1 cellular context compared by ENCODE assay signal in genomic region chr9:5459289-5459829, GRCh38.
TF ChIP-seq lines count a peak whose summit lies in the region.

No MANE protein-coding gene starts in this region.

TF ChIP-seq in GM12878, 131 proteins besides CTCF, POLR2A, EP300 and RAD21 (continued from another document):
- TF ChIP-seq SMAD1 (IDR thresholded peaks at IDR 0.05; ENCODE audit: low read depth, partially characterized antibody) (peak; percentile 23), CREM (IDR thresholded peaks at IDR 0.05; ENCODE audit: low read depth) (no peak), ETV6 (conservative IDR thresholded peaks at IDR 0.05 in 1 of 2, IDR thresholded peaks at IDR 0.05 in 1 of 2; ENCODE audit: borderline replicate concordance in 1 of 2, low read depth in 1 of 2) (peak in 1 of 2 experiments; percentile 65; a peak in 2 of 4 replicates), MEF2A (IDR thresholded peaks at IDR 0.05; ENCODE audit: insufficient read depth, low read depth, low read length) (peak; percentile 60; the same call in 1 of the 2 replicates), ZNF384 (IDR thresholded peaks at IDR 0.05; ENCODE audit: borderline replicate concordance, low read depth, low read length) (no peak), TARDBP (IDR thresholded peaks at IDR 0.05; ENCODE audit: borderline replicate concordance) (no peak), NFIC (IDR thresholded peaks at IDR 0.05; ENCODE audit: low read depth, low read length) (peak; percentile 82), EGR1 (IDR thresholded peaks at IDR 0.05; ENCODE audit: borderline replicate concordance in 1 of 2, low read depth in 2 of 2, low read length in 2 of 2) (no peak), MTA2 (IDR thresholded peaks at IDR 0.05; ENCODE audit: low read depth) (peak; percentile 88), PAX5 (IDR thresholded peaks at IDR 0.05; ENCODE audit: borderline replicate concordance, low read depth, low read length) (peak; percentile 21; the same call in 1 of the 2 replicates), ZBTB4 (CRISPR knock-in tag; IDR thresholded peaks at IDR 0.05) (no peak), RFX5 (IDR thresholded peaks at IDR 0.05; ENCODE audit: low read depth, low read length) (no peak), BACH1 (IDR thresholded peaks at IDR 0.05; ENCODE audit: borderline replicate concordance) (peak; percentile 75), ASH2L (IDR thresholded peaks at IDR 0.05; ENCODE audit: borderline replicate concordance, low read depth) (no peak), ZNF687 (IDR thresholded peaks at IDR 0.05) (peak; percentile 28; the same call in 1 of the 2 replicates), BHLHE40 (IDR thresholded peaks at IDR 0.05; ENCODE audit: borderline replicate concordance in 1 of 2, low read depth in 2 of 2, low read length in 1 of 2) (peak; percentile 23 to 39; a peak in 1 of 4 replicates), POLR2AphosphoS5 (IDR thresholded peaks at IDR 0.05; ENCODE audit: low read length) (peak; percentile 72), USF2 (IDR thresholded peaks at IDR 0.05; ENCODE audit: borderline replicate concordance, low read depth, low read length) (no peak), FOXM1 (IDR thresholded peaks at IDR 0.05; ENCODE audit: low read depth, low read length) (peak; percentile 76; the same call in 1 of the 2 replicates), IKZF2 (IDR thresholded peaks at IDR 0.05) (peak; percentile 99), IRF4 (IDR thresholded peaks at IDR 0.05; ENCODE audit: low read depth, low read length) (0 out of 2 replicates have a peak, but pooled peaks have one; percentile 32), GATAD2B (conservative IDR thresholded peaks at IDR 0.05; ENCODE audit: low read depth) (peak; percentile 71), SMARCA5 (IDR thresholded peaks at IDR 0.05) (peak; percentile 75; the same call in 1 of the 2 replicates), ZNF622 (IDR thresholded peaks at IDR 0.05) (no peak), JUNB (IDR thresholded peaks at IDR 0.05) (peak; percentile 80), DPF2 (IDR thresholded peaks at IDR 0.05) (peak; percentile 85), NR2C1 (IDR thresholded peaks at IDR 0.05) (no peak), JUND (IDR thresholded peaks at IDR 0.05; ENCODE audit: low read depth, low read length) (0 out of 2 replicates have a peak, but pooled peaks have one; percentile 13), ZSCAN29 (IDR thresholded peaks at IDR 0.05) (no peak), BCL11A (IDR thresholded peaks at IDR 0.05; ENCODE audit: low read depth, low read length) (0 out of 2 replicates have a peak, but pooled peaks have one; percentile 56), RCOR1 (conservative IDR thresholded peaks at IDR 0.05; ENCODE audit: low read depth, low read length) (no peak), CEBPZ (IDR thresholded peaks at IDR 0.05; ENCODE audit: low read depth, low read length) (no peak), HDAC2 (IDR thresholded peaks at IDR 0.05) (no peak), CREB1 (IDR thresholded peaks at IDR 0.05; ENCODE audit: low read depth) (0 out of 2 replicates have a peak, but pooled peaks have one; percentile 40), MEF2B (IDR thresholded peaks at IDR 0.05; ENCODE audit: partially characterized antibody, poor library complexity, severe bottlenecking) (peak; percentile 71), HDAC6 (IDR thresholded peaks at IDR 0.05; ENCODE audit: unreplicated experiment) (no peak), FOXK2 (IDR thresholded peaks at IDR 0.05) (no peak), ATF7 (IDR thresholded peaks at IDR 0.05; ENCODE audit: low read depth) (peak; percentile 65), SRF (IDR thresholded peaks at IDR 0.05; ENCODE audit: low read depth in 2 of 2, low read length in 2 of 2) (no peak), ZNF24 (IDR thresholded peaks at IDR 0.05) (peak; percentile 57; the same call in 1 of the 2 replicates), ZBTB11 (CRISPR knock-in tag; IDR thresholded peaks at IDR 0.05) (no peak), PBX3 (IDR thresholded peaks at IDR 0.05; ENCODE audit: insufficient replicate concordance, low read depth, low read length) (no peak), TCF3 (IDR thresholded peaks at IDR 0.05; ENCODE audit: borderline replicate concordance, insufficient read depth, low read depth, low read length) (no peak), USF1 (IDR thresholded peaks at IDR 0.05; ENCODE audit: borderline replicate concordance, extremely low read length, insufficient read depth, low read depth, low read length) (no peak), POLR2AphosphoS2 (IDR thresholded peaks at IDR 0.05; ENCODE audit: low read depth, low read length) (no peak), ZBED1 (IDR thresholded peaks at IDR 0.05; ENCODE audit: borderline replicate concordance) (peak; percentile 59; the same call in 1 of the 2 replicates), NR2F1 (conservative IDR thresholded peaks at IDR 0.05) (no peak), SIX5 (IDR thresholded peaks at IDR 0.05; ENCODE audit: low read depth, low read length, severe bottlenecking) (no peak), SIN3A (IDR thresholded peaks at IDR 0.05; ENCODE audit: low read depth, low read length) (no peak)
